ENCODE assay signal across 8 cellular contexts in genomic region chr2:161239416-161240109, GRCh38.
A peak's percentile ranks its signal among the peaks of the same experiment; 100 is the strongest.
DNase-seq lines count a peak whose midpoint lies in the region; ATAC-seq and TF ChIP-seq lines count a peak whose summit lies in the region.

No MANE protein-coding gene starts in this region.

- H3K36me3 ChIP-seq in mesenchymal stem cell (ENCODE audit: control insufficient read depth in 1 of 2, insufficient read depth in 2 of 2, low read depth in 1 of 2, low read length in 2 of 2) (peaks cover 0 to 19% of the 10 kb centered on the region in 2 experiments), thymus (ENCODE audit: control insufficient read depth, insufficient read depth) (peaks cover 3% of the 10 kb centered on the region)

- no peak for TF ChIP-seq CTCF in MCF 10A (IDR thresholded peaks at IDR 0.05; ENCODE audit: unreplicated experiment)

- CTCF ChIA-PET in MCF 10A (lab: Yijun Ruan, JAX): interaction anchor here (0.5 to 3.4 kb wide), 2 partner anchors 9 to 11 kb away, joined by 3 to 18 read pairs; no protein-coding TSS in a partner anchor

- H2BK12ac ChIP-seq in mesenchymal stem cell (ENCODE audit: low read length in 2 of 2): no peak overlapping the region

- no peaks in the 10 kb centered on the region for H3K9me3 Mint-ChIP-seq in activated T-cell treated with anti-CD3 and anti-CD28 coated beads, Interleukin-2, amount 50 U/mL, for 4 hours
- H3K9me3 Mint-ChIP-seq in MCF 10A (ENCODE audit: unreplicated experiment): no peaks in the 10 kb centered on the region

- peak overlapping the region; percentile 74 for H3K4me3 Mint-ChIP-seq in activated T-cell treated with anti-CD3 and anti-CD28 coated beads, Interleukin-2, amount 50 U/mL, for 4 hours
- H3K4me3 Mint-ChIP-seq in MCF 10A (ENCODE audit: unreplicated experiment): peak overlapping the region; percentile 29

- H2BK5ac ChIP-seq in mesenchymal stem cell (ENCODE audit: low read depth, low read length, poor library complexity, severe bottlenecking): no peak overlapping the region

- H4K91ac ChIP-seq in mesenchymal stem cell (ENCODE audit: low read length): no peak overlapping the region

- ATAC-seq in activated T-cell treated with anti-CD3 and anti-CD28 coated beads, Interleukin-2, amount 50 U/mL, for 4 hours: no peak
- ATAC-seq in GM18870 (IDR thresholded peaks at IDR 0.05; ENCODE audit: unreplicated experiment): no peak

- no peak overlapping the region for H3K23ac ChIP-seq in mesenchymal stem cell (ENCODE audit: low read length in 2 of 2)

- H3K18ac ChIP-seq in mesenchymal stem cell (ENCODE audit: low read depth in 1 of 2, low read length in 2 of 2): peak overlapping the region in 1 of 2 experiments; percentile 50

- 45% methylated on average over 36 of the region's 36 CpGs for WGBS in mesenchymal stem cell
- WGBS in thymus: 92% methylated on average over 36 of the region's 36 CpGs

- H2BK120ac ChIP-seq in mesenchymal stem cell (ENCODE audit: low read depth, low read length): peak overlapping the region; percentile 81

- peak overlapping the region; percentile 95 for H3K4me2 ChIP-seq in mesenchymal stem cell (ENCODE audit: low read length, poor library complexity, severe bottlenecking)

- peaks cover 18% of the 10 kb centered on the region for H3K4me1 ChIP-seq in mesenchymal stem cell (ENCODE audit: control insufficient read depth, insufficient read depth, low read depth, low read length)
- peaks cover 11% of the 10 kb centered on the region for H3K4me1 ChIP-seq in thymus (ENCODE audit: control insufficient read depth, insufficient read depth, low read length)

- no peak overlapping the region for H2AFZ ChIP-seq in mesenchymal stem cell (ENCODE audit: low read depth, low read length)

- H3K4me1 Mint-ChIP-seq in activated T-cell treated with anti-CD3 and anti-CD28 coated beads, Interleukin-2, amount 50 U/mL, for 4 hours (ENCODE audit: low read depth): peaks cover 55% of the 10 kb centered on the region
- H3K4me1 Mint-ChIP-seq in MCF 10A (ENCODE audit: insufficient read depth, unreplicated experiment): peaks cover 8% of the 10 kb centered on the region

- no peaks in the 10 kb centered on the region for H3K27me3 ChIP-seq in mesenchymal stem cell (ENCODE audit: control insufficient read depth in 1 of 2, insufficient read depth in 1 of 2, low read length in 2 of 2)
- H3K27me3 ChIP-seq in thymus (ENCODE audit: control insufficient read depth, insufficient read depth): no peaks in the 10 kb centered on the region

- no peak overlapping the region for H2BK15ac ChIP-seq in mesenchymal stem cell (ENCODE audit: low read depth, poor library complexity, severe bottlenecking)

- H3K4ac ChIP-seq in mesenchymal stem cell (ENCODE audit: low read depth in 1 of 2, low read length in 2 of 2): peak overlapping the region in 1 of 2 experiments; percentile 67

- peak overlapping the region; percentile 81 for H4K8ac ChIP-seq in mesenchymal stem cell (ENCODE audit: low read length)

- H3K27ac ChIP-seq in mesenchymal stem cell (ENCODE audit: low read length, poor library complexity, severe bottlenecking) (no peak overlapping the region), thymus (ENCODE audit: low read depth) (peak overlapping the region; percentile 18)

- POLR2A ChIA-PET in MCF 10A (lab: Yijun Ruan, JAX): interaction anchor here (0.7 to 2.0 kb wide), 2 partner anchors 13 to 69 kb away, joined by 4 read pairs; partner anchors contain the start of gene PSMD14

- H3K9me3 ChIP-seq in mesenchymal stem cell (ENCODE audit: control insufficient read depth, low read length): no peaks in the 10 kb centered on the region
- no peaks in the 10 kb centered on the region for H3K9me3 ChIP-seq in thymus (ENCODE audit: control insufficient read depth)

- no peak overlapping the region for H3K9ac ChIP-seq in mesenchymal stem cell (ENCODE audit: low read length)

- BruUV-seq in MCF 10A (replicated peaks; lab: Mats Ljungman, UMichigan): no TSS peak

- no peak overlapping the region for H2AK5ac ChIP-seq in mesenchymal stem cell (ENCODE audit: low read length, severe bottlenecking)

- peaks cover 5% of the 10 kb centered on the region for H3K36me3 Mint-ChIP-seq in activated T-cell treated with anti-CD3 and anti-CD28 coated beads, Interleukin-2, amount 50 U/mL, for 4 hours (ENCODE audit: insufficient read depth)
- peaks cover 10% of the 10 kb centered on the region for H3K36me3 Mint-ChIP-seq in MCF 10A (ENCODE audit: insufficient read depth, unreplicated experiment)

- intact Hi-C loops in MCF 10A (cut with micrococcal nuclease): no loop called here

- peak overlapping the region in 1 of 2 experiments; percentile 64 for H3K14ac ChIP-seq in mesenchymal stem cell (ENCODE audit: low read length in 2 of 2)

- no peaks in the 10 kb centered on the region for H3K79me1 ChIP-seq in mesenchymal stem cell (replicated peaks; ENCODE audit: low read length, poor library complexity, severe bottlenecking)

- no peak overlapping the region for H3K27ac Mint-ChIP-seq in MCF 10A (ENCODE audit: low read depth, unreplicated experiment)

- H3K4me3 ChIP-seq in mesenchymal stem cell (ENCODE audit: insufficient read depth in 1 of 2, low read depth in 1 of 2, low read length in 2 of 2) (peak overlapping the region in 1 of 2 experiments; percentile 72), thymus (ENCODE audit: low read length) (no peak overlapping the region)

- DNase-seq in activated T-cell treated with anti-CD3 and anti-CD28 coated beads, Interleukin-2, amount 50 U/mL, for 4 hours: no peak
- DNase-seq in activated T-cell treated with anti-CD3 and anti-CD28 coated beads, Interleukin-2, amount 50 U/mL, for 48 hours: no peak
- DNase-seq in MCF 10A (ENCODE audit: unreplicated experiment) (no peak), mesenchymal stem cell (no peak), HCEC 1CT (no peak), NCI-H510A (lab: John Stamatoyannopoulos, UW) (no peak)

- H3K27me3 Mint-ChIP-seq in activated T-cell treated with anti-CD3 and anti-CD28 coated beads, Interleukin-2, amount 50 U/mL, for 4 hours (ENCODE audit: low read depth): no peaks in the 10 kb centered on the region
- no peaks in the 10 kb centered on the region for H3K27me3 Mint-ChIP-seq in MCF 10A (ENCODE audit: insufficient read depth, unreplicated experiment)
